In the genomic region with DNA sequence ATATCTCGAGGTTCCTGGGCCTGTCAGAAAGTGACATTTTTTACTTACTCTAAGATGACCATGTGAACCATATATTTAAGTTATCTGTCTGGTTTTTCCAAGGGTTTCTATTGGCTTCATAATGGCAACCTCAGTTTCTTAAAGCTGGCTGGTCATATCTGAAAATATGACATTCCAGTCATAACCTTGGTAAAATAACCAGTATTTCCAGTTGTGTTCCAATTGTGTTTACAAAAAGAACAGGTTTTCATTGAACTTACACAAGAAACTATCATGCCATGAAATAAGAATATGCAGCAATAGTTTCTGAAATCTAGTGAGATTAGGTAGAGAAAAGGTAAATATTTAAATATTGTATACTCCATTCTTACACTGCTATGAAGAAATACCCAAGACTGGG, we compare ENCODE assay signal across 17 cellular contexts.
DNase-seq lines count a peak whose midpoint lies in the region; ATAC-seq, FAIRE-seq and TF ChIP-seq lines count a peak whose summit lies in the region.
"Had no signal": no experiment of that assay in that cellular context is flagged by ENCODE, and none has a peak within 500 bp of the region (broad histone marks: within the 10 kb centered on the region; RNA-seq: fewer than 3 reads in every experiment).

No MANE protein-coding gene starts in this region.

- H3K4me3 ChIP-seq in PC-3 (ENCODE audit: low read length) (no peak overlapping the region), bronchial epithelial cell (ENCODE audit: low read depth, low read length) (no peak overlapping the region), trophoblast cell (ENCODE audit: low read depth, low read length) (no peak overlapping the region), upper lobe of left lung (no peak overlapping the region)
- H3K4me3 ChIP-seq: GM12878, GM23338 had no signal

- BruUV-seq in PC-3 (replicated peaks; lab: Mats Ljungman, UMichigan), result no TSS peak

- no peak overlapping the region for H3K23ac ChIP-seq in trophoblast cell (ENCODE audit: low read length)

- no peaks in the 10 kb centered on the region for H3K27me3 ChIP-seq in PC-3 (ENCODE audit: low read length)
- H3K27me3 ChIP-seq in bronchial epithelial cell (ENCODE audit: control insufficient read depth, insufficient read depth, low read length), result no peaks in the 10 kb centered on the region
- H3K27me3 ChIP-seq in trophoblast cell (ENCODE audit: insufficient read depth, low read length), result no peaks in the 10 kb centered on the region
- no peaks in the 10 kb centered on the region for H3K27me3 ChIP-seq in upper lobe of left lung

- no peak overlapping the region for H2BK12ac ChIP-seq in trophoblast cell (ENCODE audit: low read length)

- no peak overlapping the region for H3K18ac ChIP-seq in trophoblast cell (ENCODE audit: low read length)

- H3K9me2 ChIP-seq in PC-3 (replicated peaks; ENCODE audit: low read length), result no peaks in the 10 kb centered on the region

- CTCF ChIA-PET in PC-3 (lab: Charles Lee), result no interaction called here

- no peak overlapping the region for H2AK5ac ChIP-seq in trophoblast cell (ENCODE audit: low read length)

- POLR2A ChIA-PET in PC-3 (lab: Charles Lee; ENCODE audit: unreplicated experiment), result no interaction called here

- no peak overlapping the region for H4K91ac ChIP-seq in trophoblast cell (ENCODE audit: low read depth, low read length)

- TF ChIP-seq EP300 in upper lobe of left lung (IDR thresholded peaks at IDR 0.05), result no peak

- intact Hi-C loops in PC-3 (cut with micrococcal nuclease) (no loop called here), left cardiac atrium (cut with DNase I) (no loop called here), head of caudate nucleus (cut with DNase I) (no loop called here)

- H2BK5ac ChIP-seq in trophoblast cell (ENCODE audit: low read depth, low read length, poor library complexity), result no peak overlapping the region

- no peak overlapping the region for H2BK120ac ChIP-seq in trophoblast cell (ENCODE audit: insufficient read depth, low read length, poor library complexity)

- H4K8ac ChIP-seq in trophoblast cell (ENCODE audit: low read depth, low read length), result no peak overlapping the region

- DNase-seq in PC-3 (peak; percentile 41), bronchial epithelial cell (ENCODE audit: low read depth) (peak; percentile 37), trophoblast cell (peak in 1 of 2 donors; percentile 93), left cardiac atrium (no peak), upper lobe of left lung (no peak), head of caudate nucleus (no peak)
- DNase-seq: C1 segment of cervical spinal cord; Calu3; CD4-positive, alpha-beta memory T cell; COR-L47; DMS79; EL; GDM1; H9 had no signal

- ATAC-seq in PC-3 (no peak), left cardiac atrium (no peak), upper lobe of left lung (ENCODE audit: low FRiP score in 2 of 2) (no peak)
- ATAC-seq: GM12878, GM23338, HCT116 had no signal

- no CpG with 5 or more reads among the region's 1 CpG for WGBS in trophoblast cell (ENCODE audit: extremely low coverage, insufficient coverage, insufficient read length)
- 73 to 96% methylated on average over 1 of the region's 1 CpG for WGBS in upper lobe of left lung, 2 donors

- H3K4me2 ChIP-seq in PC-3 (ENCODE audit: low read length), result no peak overlapping the region
- H3K4me2 ChIP-seq in trophoblast cell (ENCODE audit: low read length), result no peak overlapping the region
- H3K4me2 ChIP-seq: GM23338 had no signal

- no peak for FAIRE-seq in bronchial epithelial cell (lab: Jason Lieb, UNC)
- FAIRE-seq: GM12878 had no signal

- H3K79me2 ChIP-seq in PC-3 (ENCODE audit: low read length) (no peaks in the 10 kb centered on the region), trophoblast cell (ENCODE audit: control insufficient read depth, insufficient read depth, low read length, poor library complexity) (no peaks in the 10 kb centered on the region)

- peaks cover 11% of the 10 kb centered on the region for H3K79me1 ChIP-seq in trophoblast cell (ENCODE audit: low read length)

- H3K27ac ChIP-seq in PC-3 (ENCODE audit: low read length), result no peak overlapping the region
- peak overlapping the region; percentile 58 for H3K27ac ChIP-seq in trophoblast cell (ENCODE audit: low read depth, low read length)
- H3K27ac ChIP-seq in upper lobe of left lung, result no peak overlapping the region

- H3K9me3 ChIP-seq in PC-3 (ENCODE audit: low read length) (no peaks in the 10 kb centered on the region), trophoblast cell (ENCODE audit: insufficient read depth, low read depth, low read length) (no peaks in the 10 kb centered on the region), upper lobe of left lung (no peaks in the 10 kb centered on the region)

- H2AFZ ChIP-seq in PC-3 (ENCODE audit: low read length) (no peak overlapping the region), trophoblast cell (ENCODE audit: insufficient read depth, low read length, poor library complexity) (no peak overlapping the region)
- H2AFZ ChIP-seq: GM23338 had no signal

- H4K12ac ChIP-seq in trophoblast cell (ENCODE audit: low read depth, low read length), result no peak overlapping the region

- no peaks in the 10 kb centered on the region for H3F3A ChIP-seq in PC-3 (ENCODE audit: low read length, unreplicated experiment)

- H3K4me1 ChIP-seq in PC-3 (ENCODE audit: insufficient read depth, low read length) (peaks cover 13% of the 10 kb centered on the region), trophoblast cell (ENCODE audit: control insufficient read depth in 1 of 2, insufficient read depth in 2 of 2, low read length in 2 of 2) (peaks cover 0 to 2% of the 10 kb centered on the region in 2 experiments), upper lobe of left lung (no peaks in the 10 kb centered on the region)

- H3K9ac ChIP-seq in PC-3 (ENCODE audit: low read length) (no peak overlapping the region), trophoblast cell (ENCODE audit: low read length) (no peak overlapping the region)

- TF ChIP-seq CTCF in PC-3 (conservative IDR thresholded peaks at IDR 0.05; ENCODE audit: low read depth, low read length) (no peak), bronchial epithelial cell (IDR thresholded peaks at IDR 0.05; ENCODE audit: insufficient read depth, low read length, severe bottlenecking) (no peak), upper lobe of left lung (IDR thresholded peaks at IDR 0.05) (no peak)

- H4K20me1 ChIP-seq in PC-3 (ENCODE audit: low read length), result no peaks in the 10 kb centered on the region

- no peaks in the 10 kb centered on the region for H3K36me3 ChIP-seq in PC-3 (ENCODE audit: low read depth, low read length)
- H3K36me3 ChIP-seq in bronchial epithelial cell (ENCODE audit: control insufficient read depth, insufficient read depth, low read length), result no peaks in the 10 kb centered on the region
- H3K36me3 ChIP-seq in trophoblast cell (ENCODE audit: control insufficient read depth in 1 of 2, insufficient read depth in 2 of 2, low read length in 2 of 2), result no peaks in the 10 kb centered on the region
- H3K36me3 ChIP-seq in upper lobe of left lung, result no peaks in the 10 kb centered on the region

- no peak overlapping the region for H3K4ac ChIP-seq in trophoblast cell (ENCODE audit: low read depth, low read length)

- no peak overlapping the region for H3K14ac ChIP-seq in trophoblast cell (ENCODE audit: low read length)

- no peak for TF ChIP-seq POLR2A in upper lobe of left lung (IDR thresholded peaks at IDR 0.05)

Comparison
In these comparisons a context has a peak if more than half of its experiments do, and no peak if none do; other contexts are left out.
1. DNase-seq: peak in PC-3 (single experiment) and bronchial epithelial cell (single experiment); none in left cardiac atrium (single experiment), upper lobe of left lung (0 of 2) and head of caudate nucleus (0 of 42).